ENCODE assay signal across 11 cellular contexts in the genomic region with DNA sequence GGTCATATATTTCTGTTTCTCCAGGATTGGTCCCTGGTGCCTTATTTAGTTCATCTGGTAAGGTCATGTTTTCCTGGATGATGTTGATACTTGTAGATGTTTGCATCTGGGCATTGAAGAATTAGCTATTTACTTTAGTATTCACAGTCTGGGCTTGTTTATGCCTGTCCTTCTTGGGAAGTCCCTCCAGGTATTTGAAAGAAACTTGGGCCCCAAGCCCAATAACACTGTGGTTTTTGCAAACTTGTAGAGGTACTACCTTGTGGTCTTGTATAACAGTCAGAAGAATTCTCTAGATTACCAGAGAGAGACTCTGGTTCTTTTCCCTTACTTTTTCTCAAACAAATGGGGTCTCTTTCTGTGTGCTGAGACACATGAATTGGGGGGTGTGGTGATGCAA.
A peak's percentile ranks its signal among the peaks of the same experiment; 100 is the strongest.
DNase-seq lines count a peak whose midpoint lies in the region; ATAC-seq, FAIRE-seq and TF ChIP-seq lines count a peak whose summit lies in the region.
"Had no signal": no experiment of that assay in that cellular context is flagged by ENCODE, and none has a peak within 500 bp of the region (broad histone marks: within the 10 kb centered on the region; RNA-seq: fewer than 3 reads in every experiment).

No MANE protein-coding gene starts in this region.

- FAIRE-seq in GM12892 (lab: Jason Lieb, UNC): no peak

- peaks cover 9% of the 10 kb centered on the region for H3K4me1 ChIP-seq in effector memory CD4-positive, alpha-beta T cell (ENCODE audit: control insufficient read depth, insufficient read depth, low read length, poor library complexity, severe bottlenecking)
- H3K4me1 ChIP-seq in aorta (ENCODE audit: control insufficient read depth in 1 of 2, insufficient read depth in 2 of 2, low read length in 2 of 2): no peaks in the 10 kb centered on the region

- H3K4me3 ChIP-seq in effector memory CD4-positive, alpha-beta T cell (ENCODE audit: insufficient read depth, low read depth, low read length, poor library complexity, severe bottlenecking): no peak overlapping the region
- H3K4me3 ChIP-seq in aorta (ENCODE audit: low read length in 2 of 2): no peak overlapping the region

- no peak for TF ChIP-seq POLR2A in GM12892 (IDR thresholded peaks at IDR 0.05; ENCODE audit: low read depth, low read length)

- peaks cover 7% of the 10 kb centered on the region for H3K9me3 ChIP-seq in effector memory CD4-positive, alpha-beta T cell (ENCODE audit: control insufficient read depth, low read length)
- peaks cover 3% of the 10 kb centered on the region for H3K9me3 ChIP-seq in aorta (ENCODE audit: control insufficient read depth, low read length)

- H3K27ac ChIP-seq in effector memory CD4-positive, alpha-beta T cell (ENCODE audit: insufficient read depth, low read length, poor library complexity, severe bottlenecking): no peak overlapping the region
- H3K27ac ChIP-seq in aorta (ENCODE audit: low read depth in 1 of 2, low read length in 2 of 2): no peak overlapping the region
- H3K27ac ChIP-seq: HL-60 had no signal

- H3K36me3 ChIP-seq in effector memory CD4-positive, alpha-beta T cell (ENCODE audit: control insufficient read depth, insufficient read depth, low read length): no peaks in the 10 kb centered on the region
- H3K36me3 ChIP-seq in aorta (ENCODE audit: control insufficient read depth in 1 of 2, insufficient read depth in 2 of 2, low read length in 1 of 2): no peaks in the 10 kb centered on the region

- H3K27me3 ChIP-seq in effector memory CD4-positive, alpha-beta T cell (replicated peaks; ENCODE audit: control insufficient read depth, insufficient read depth, low read length, poor library complexity, severe bottlenecking): no peaks in the 10 kb centered on the region
- H3K27me3 ChIP-seq in aorta (ENCODE audit: control insufficient read depth in 1 of 2, insufficient read depth in 2 of 2, low read length in 1 of 2): no peaks in the 10 kb centered on the region

- ATAC-seq in GM18519 (IDR thresholded peaks at IDR 0.05; ENCODE audit: low FRiP score, unreplicated experiment) (peak; percentile 80), GM21423 (IDR thresholded peaks at IDR 0.05; ENCODE audit: unreplicated experiment) (peak; percentile 82), HG03108 (IDR thresholded peaks at IDR 0.05; ENCODE audit: unreplicated experiment) (peak; percentile 86), aorta (ENCODE audit: low FRiP score) (no peak)

- DNase-seq in central memory CD4-positive, alpha-beta T cell: peak; percentile 23
- DNase-seq in effector memory CD4-positive, alpha-beta T cell: no peak
- DNase-seq in aorta (no peak), GM12892 (ENCODE audit: insufficient read length) (no peak)
- DNase-seq in NK-92 treated with Interleukin-12 subunit alpha and Interleukin-12 subunit beta, amount 100 ng/mL, for 24 hours (lab: John Stamatoyannopoulos, UW): no peak
- DNase-seq: DND-41, NCI-H2081 had no signal

- intact Hi-C loops in aorta (cut with DNase I): no loop called here
